30 cellular contexts compared by ENCODE assay signal in genomic region chr6:88120635-88121034, GRCh38. TPM values are rescaled to one million over a fixed set of nuclear protein-coding genes. Genes with fewer than 3 reads are reported as not detected.
"Had no signal": no experiment of that assay in that cellular context is flagged by ENCODE, and none has a peak within 500 bp of the region (broad histone marks: within the 10 kb centered on the region; RNA-seq: fewer than 3 reads in every experiment).

No MANE protein-coding gene starts in this region.

- H3K36me3 ChIP-seq: ascending aorta, breast epithelium, cardiac muscle cell had no signal

- H3K4me3 Mint-ChIP-seq: activated CD4-positive, alpha-beta memory T cell treated with anti-CD3 and anti-CD28 coated beads for 36 hours; activated CD4-positive, alpha-beta T cell treated with anti-CD3 and anti-CD28 coated beads for 36 hours; activated CD4-positive, alpha-beta T cell treated with anti-CD3 and anti-CD28 coated beads, Interleukin-2, amount 10 ng/mL, durations not matched to agents 24 days and 14 days; activated CD8-positive, alpha-beta memory T cell treated with anti-CD3 and anti-CD28 coated beads, Interleukin-2, amount 10 ng/mL, durations not matched to agents 7 days and 5 days; activated CD8-positive, alpha-beta T cell treated with anti-CD3 and anti-CD28 coated beads, Interleukin-2, amount 10 ng/mL, durations not matched to agents 7 days and 5 days; activated naive CD4-positive, alpha-beta T cell treated with anti-CD3 and anti-CD28 coated beads, Interleukin-2, amount 10 ng/mL, durations not matched to agents 7 days and 5 days; activated naive CD8-positive, alpha-beta T cell treated with anti-CD3 and anti-CD28 coated beads, Interleukin-2, amount 10 ng/mL, durations not matched to agents 7 days and 5 days; brain; central memory CD8-positive, alpha-beta T cell; dendritic cell treated with granulocyte-macrophage colony-stimulating factor and Interleukin-4, amounts not matched to agents 40 ng/mL and 50 ng/mL, for 4 days; endodermal cell had no signal

- H3K9me3 ChIP-seq: ascending aorta had no signal

- H3K4me1 ChIP-seq: ascending aorta, breast epithelium had no signal

- H3K4me3 ChIP-seq: ascending aorta, breast epithelium, cardiac muscle cell, coronary artery, dorsolateral prefrontal cortex had no signal

- H3K27ac Mint-ChIP-seq: activated CD4-positive, alpha-beta memory T cell treated with anti-CD3 and anti-CD28 coated beads for 36 hours; activated CD4-positive, alpha-beta T cell treated with anti-CD3 and anti-CD28 coated beads for 36 hours; activated CD4-positive, alpha-beta T cell treated with anti-CD3 and anti-CD28 coated beads, Interleukin-2, amount 10 ng/mL, durations not matched to agents 24 days and 14 days; activated CD8-positive, alpha-beta memory T cell treated with anti-CD3 and anti-CD28 coated beads, Interleukin-2, amount 10 ng/mL, durations not matched to agents 7 days and 5 days; activated CD8-positive, alpha-beta T cell treated with anti-CD3 and anti-CD28 coated beads, Interleukin-2, amount 10 ng/mL, durations not matched to agents 7 days and 5 days; activated naive CD4-positive, alpha-beta T cell treated with anti-CD3 and anti-CD28 coated beads, Interleukin-2, amount 10 ng/mL, durations not matched to agents 7 days and 5 days; activated naive CD4-positive, alpha-beta T cell treated with anti-CD3 and anti-CD28 coated beads, Interleukin-2, amount 50 U/mL, for 72 hours; activated naive CD8-positive, alpha-beta T cell treated with anti-CD3 and anti-CD28 coated beads, Interleukin-2, amount 10 ng/mL, durations not matched to agents 7 days and 5 days; brain; dendritic cell treated with granulocyte-macrophage colony-stimulating factor and Interleukin-4, amounts not matched to agents 40 ng/mL and 50 ng/mL, for 4 days; endodermal cell had no signal

- ATAC-seq: activated CD4-positive, alpha-beta T cell treated with anti-CD3 and anti-CD28 coated beads for 36 hours; activated CD8-positive, alpha-beta memory T cell treated with anti-CD3 and anti-CD28 coated beads, Interleukin-2, amount 10 ng/mL, durations not matched to agents 7 days and 5 days; activated CD8-positive, alpha-beta T cell treated with anti-CD3 and anti-CD28 coated beads, Interleukin-2, amount 10 ng/mL, durations not matched to agents 7 days and 5 days; activated naive CD4-positive, alpha-beta T cell treated with anti-CD3 and anti-CD28 coated beads, Interleukin-2, amount 50 U/mL, for 72 hours; esophagus mucosa had no signal

- H3K27me3 Mint-ChIP-seq: activated CD4-positive, alpha-beta T cell treated with anti-CD3 and anti-CD28 coated beads, Interleukin-2, amount 10 ng/mL, durations not matched to agents 24 days and 14 days; activated CD8-positive, alpha-beta memory T cell treated with anti-CD3 and anti-CD28 coated beads, Interleukin-2, amount 10 ng/mL, durations not matched to agents 7 days and 5 days; activated naive CD4-positive, alpha-beta T cell treated with anti-CD3 and anti-CD28 coated beads, Interleukin-2, amount 10 ng/mL, durations not matched to agents 7 days and 5 days; activated naive CD8-positive, alpha-beta T cell treated with anti-CD3 and anti-CD28 coated beads, Interleukin-2, amount 10 ng/mL, durations not matched to agents 7 days and 5 days; brain; dendritic cell treated with granulocyte-macrophage colony-stimulating factor and Interleukin-4, amounts not matched to agents 40 ng/mL and 50 ng/mL, for 4 days had no signal

- H3K36me3 Mint-ChIP-seq: activated CD4-positive, alpha-beta memory T cell treated with anti-CD3 and anti-CD28 coated beads for 36 hours; activated CD8-positive, alpha-beta memory T cell treated with anti-CD3 and anti-CD28 coated beads, Interleukin-2, amount 10 ng/mL, durations not matched to agents 7 days and 5 days; activated naive CD4-positive, alpha-beta T cell treated with anti-CD3 and anti-CD28 coated beads, Interleukin-2, amount 10 ng/mL, durations not matched to agents 7 days and 5 days; activated naive CD8-positive, alpha-beta T cell treated with anti-CD3 and anti-CD28 coated beads, Interleukin-2, amount 10 ng/mL, durations not matched to agents 7 days and 5 days; brain had no signal

- H3K4me1 Mint-ChIP-seq: activated CD4-positive, alpha-beta T cell treated with anti-CD3 and anti-CD28 coated beads for 36 hours; activated CD8-positive, alpha-beta memory T cell treated with anti-CD3 and anti-CD28 coated beads, Interleukin-2, amount 10 ng/mL, durations not matched to agents 7 days and 5 days; activated naive CD4-positive, alpha-beta T cell treated with anti-CD3 and anti-CD28 coated beads, Interleukin-2, amount 10 ng/mL, durations not matched to agents 7 days and 5 days; activated naive CD8-positive, alpha-beta T cell treated with anti-CD3 and anti-CD28 coated beads, Interleukin-2, amount 10 ng/mL, durations not matched to agents 7 days and 5 days; central memory CD8-positive, alpha-beta T cell had no signal

- H3K27ac ChIP-seq: ascending aorta, breast epithelium, cardiac muscle cell, coronary artery, dorsolateral prefrontal cortex had no signal

- DNase-seq: activated CD4-positive, alpha-beta memory T cell treated with anti-CD3 and anti-CD28 coated beads for 36 hours; activated CD4-positive, alpha-beta T cell treated with anti-CD3 and anti-CD28 coated beads for 36 hours; activated CD4-positive, alpha-beta T cell treated with anti-CD3 and anti-CD28 coated beads, Interleukin-2, amount 10 ng/mL, durations not matched to agents 24 days and 14 days; activated CD4-positive, CD25-positive, alpha-beta regulatory T cell; activated CD4-positive, CD25-positive, alpha-beta regulatory T cell treated with anti-CD3 and anti-CD28 coated beads, Interleukin-2, amount 50 U/mL, for 72 hours; activated CD8-positive, alpha-beta memory T cell treated with anti-CD3 and anti-CD28 coated beads, Interleukin-2, amount 10 ng/mL, durations not matched to agents 7 days and 5 days; activated CD8-positive, alpha-beta memory T cell treated with anti-CD3 and anti-CD28 coated beads, Interleukin-2, amount 50 U/mL, for 4 hours; activated CD8-positive, alpha-beta T cell treated with anti-CD3 and anti-CD28 coated beads, Interleukin-2, amount 10 ng/mL, durations not matched to agents 7 days and 5 days; activated gamma-delta T cell; activated naive CD4-positive, alpha-beta T cell; activated naive CD4-positive, alpha-beta T cell treated with anti-CD3 and anti-CD28 coated beads, Interleukin-2, amount 10 ng/mL, durations not matched to agents 7 days and 5 days; activated naive CD8-positive, alpha-beta T cell treated with anti-CD3 and anti-CD28 coated beads, Interleukin-2, amount 10 ng/mL, durations not matched to agents 7 days and 5 days; activated T-cell treated with anti-CD3 and anti-CD28 coated beads, Interleukin-2, amount 50 U/mL, for 1 hour; activated T-cell treated with anti-CD3 and anti-CD28 coated beads, Interleukin-2, amount 50 U/mL, for 48 hours; dorsolateral prefrontal cortex; effector memory CD4-positive, alpha-beta T cell; endodermal cell; foreskin fibroblast; head of caudate nucleus; T-helper 2 cell had no signal

- H3K27me3 ChIP-seq: ascending aorta, breast epithelium, cardiac muscle cell had no signal

RNA-seq across cellular contexts. Expression of gene CNR1, which starts 45.5 kb away (rescaled TPM):
- total RNA-seq: activated CD4-positive, alpha-beta memory T cell treated with anti-CD3 and anti-CD28 coated beads for 36 hours; activated CD4-positive, alpha-beta T cell treated with anti-CD3 and anti-CD28 coated beads for 36 hours; activated CD4-positive, alpha-beta T cell treated with anti-CD3 and anti-CD28 coated beads, Interleukin-2, amount 10 ng/mL, durations not matched to agents 24 days and 14 days; activated CD8-positive, alpha-beta memory T cell treated with anti-CD3 and anti-CD28 coated beads for 36 hours; activated CD8-positive, alpha-beta memory T cell treated with anti-CD3 and anti-CD28 coated beads, Interleukin-2, amount 10 ng/mL, durations not matched to agents 7 days and 5 days; activated CD8-positive, alpha-beta T cell treated with anti-CD3 and anti-CD28 coated beads, Interleukin-2, amount 10 ng/mL, durations not matched to agents 7 days and 5 days; activated naive CD4-positive, alpha-beta T cell treated with anti-CD3 and anti-CD28 coated beads, Interleukin-2, amount 50 U/mL, for 72 hours; activated naive CD8-positive, alpha-beta T cell treated with anti-CD3 and anti-CD28 coated beads, Interleukin-2, amount 10 ng/mL, durations not matched to agents 7 days and 5 days had no signal
